8 cellular contexts compared by ENCODE assay signal in the genomic region with DNA sequence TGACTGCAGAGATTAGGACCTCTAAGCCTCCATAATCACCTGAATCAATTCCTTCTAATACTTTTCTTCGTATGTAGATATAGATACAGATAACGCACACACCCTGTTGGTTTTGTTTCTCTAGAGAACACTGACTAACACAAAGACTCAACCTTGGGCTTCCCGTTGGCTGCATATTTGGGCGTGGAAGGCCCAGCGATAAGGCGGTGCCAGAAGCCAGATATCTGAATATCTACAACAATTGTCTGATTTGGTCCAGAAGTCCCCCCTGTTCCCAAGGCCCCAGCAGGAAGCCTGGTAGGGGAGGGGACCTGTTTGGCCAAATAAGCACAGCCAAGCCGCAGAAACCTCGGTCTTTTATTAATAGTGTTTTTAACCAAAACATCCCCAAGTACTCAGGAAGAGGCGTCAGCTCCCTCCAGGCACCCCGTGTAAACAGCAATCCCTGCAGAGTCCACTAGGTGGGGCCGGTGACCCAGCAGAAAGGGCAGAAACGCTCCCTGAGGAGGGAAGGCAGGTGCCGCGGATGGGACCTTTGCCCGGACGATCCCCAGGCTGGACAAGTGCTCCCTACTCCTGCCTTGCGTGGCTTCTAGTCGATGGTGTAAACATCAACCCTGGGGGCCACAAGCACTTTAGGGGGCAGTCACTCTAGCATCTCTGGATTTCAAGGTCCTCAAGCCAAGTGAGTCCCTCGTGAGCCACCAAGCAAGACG. TPM values are rescaled to one million over a fixed set of nuclear protein-coding genes. Genes with fewer than 3 reads are reported as not detected.
A peak's percentile ranks its signal among the peaks of the same experiment; 100 is the strongest.
DNase-seq lines count a peak whose midpoint lies in the region; ATAC-seq and TF ChIP-seq lines count a peak whose summit lies in the region.

No MANE protein-coding gene starts in this region.

- no peaks in the 10 kb centered on the region for H3K9me3 Mint-ChIP-seq in activated CD8-positive, alpha-beta T cell treated with anti-CD3 and anti-CD28 coated beads for 36 hours

- peak; percentile 88 for DNase-seq in AG08396 (ENCODE audit: low spot score)
- DNase-seq in NCI-H226 = peak; percentile 74
- DNase-seq in activated CD8-positive, alpha-beta T cell treated with anti-CD3 and anti-CD28 coated beads for 36 hours = peak; percentile 87
- DNase-seq in ecto neural progenitor cell (ENCODE audit: low spot score) = peak; percentile 91
- peak; percentile 79 to 80 for DNase-seq in lung microvascular endothelial cell (ENCODE audit: low read depth in 2 of 2)
- DNase-seq in stimulated activated CD8-positive, alpha-beta memory T cell treated with anti-CD3 and anti-CD28 coated beads, Interleukin-12 subunit alpha, Interleukin-12 subunit beta, amount 100 ng/mL, for 24 hours (ENCODE audit: extremely low read depth) = peak; percentile 50

- H3K27ac Mint-ChIP-seq in activated CD8-positive, alpha-beta T cell treated with anti-CD3 and anti-CD28 coated beads for 36 hours = peak overlapping the region; percentile 30

- POLR2A ChIA-PET in activated CD8-positive, alpha-beta T cell treated with anti-CD3 and anti-CD28 coated beads for 36 hours (lab: Charles Lee) = interaction anchor here (0.6 kb wide), 2 partner anchors 21 to 46 kb away, joined by 3 to 4 read pairs; no protein-coding TSS in a partner anchor

- no peaks in the 10 kb centered on the region for H3K27me3 Mint-ChIP-seq in activated CD8-positive, alpha-beta T cell treated with anti-CD3 and anti-CD28 coated beads for 36 hours

- peak; percentile 49 for ATAC-seq in GM18867 (IDR thresholded peaks at IDR 0.05; ENCODE audit: unreplicated experiment)
- ATAC-seq in activated CD8-positive, alpha-beta T cell treated with anti-CD3 and anti-CD28 coated beads for 36 hours = peak; percentile 99
- ATAC-seq in GM19467 (IDR thresholded peaks at IDR 0.05; ENCODE audit: unreplicated experiment) = no peak

- no peak overlapping the region for H3K4me3 Mint-ChIP-seq in activated CD8-positive, alpha-beta T cell treated with anti-CD3 and anti-CD28 coated beads for 36 hours

- H3K4me1 Mint-ChIP-seq in activated CD8-positive, alpha-beta T cell treated with anti-CD3 and anti-CD28 coated beads for 36 hours (ENCODE audit: low read depth) = peaks cover 2% of the 10 kb centered on the region

- no peaks in the 10 kb centered on the region for H3K36me3 Mint-ChIP-seq in activated CD8-positive, alpha-beta T cell treated with anti-CD3 and anti-CD28 coated beads for 36 hours (ENCODE audit: low read depth)

- intact Hi-C loops in activated CD8-positive, alpha-beta T cell treated with anti-CD3 and anti-CD28 coated beads for 36 hours (cut with micrococcal nuclease) = loop anchor here (5.0 kb wide), 2 partner anchors 64 to 209 kb away; no protein-coding TSS in a partner anchor

- CTCF ChIA-PET in activated CD8-positive, alpha-beta T cell treated with anti-CD3 and anti-CD28 coated beads for 36 hours (lab: Charles Lee) = interaction anchor here (0.6 to 9.1 kb wide), 41 partner anchors 10 to 210 kb away, joined by 3 to 142 read pairs (median 4); no protein-coding TSS in a partner anchor

- TF ChIP-seq CTCF in activated CD8-positive, alpha-beta T cell treated with anti-CD3 and anti-CD28 coated beads for 36 hours (IDR thresholded peaks at IDR 0.05) = peak; percentile 92

RNA-seq across cellular contexts. Expression of a gene that starts 56.9 kb away (rescaled TPM):
- total RNA-seq in activated CD8-positive, alpha-beta T cell treated with anti-CD3 and anti-CD28 coated beads for 36 hours = 10 to 100 TPM; 44.4 to 46.6 TPM
- total RNA-seq in lung microvascular endothelial cell = 24.8 and 33.8 TPM in 2 replicates
